In genomic region chr9:89843074-89843473, GRCh38 we compare ENCODE assay signal across 17 cellular contexts.
A peak's percentile ranks its signal among the peaks of the same experiment; 100 is the strongest.
DNase-seq lines count a peak whose midpoint lies in the region; ATAC-seq, FAIRE-seq and TF ChIP-seq lines count a peak whose summit lies in the region.
"Had no signal": no experiment of that assay in that cellular context is flagged by ENCODE, and none has a peak within 500 bp of the region (broad histone marks: within the 10 kb centered on the region; RNA-seq: fewer than 3 reads in every experiment).

No MANE protein-coding gene starts in this region.

- WGBS in liver: 81% methylated on average over 5 of the region's 5 CpGs
- 50% methylated on average over 5 of the region's 5 CpGs for WGBS in HepG2 (ENCODE audit: low lambda C conversion rate)
- 46% methylated on average over 5 of the region's 5 CpGs for WGBS in right lobe of liver (ENCODE audit: insufficient coverage, low coverage, low lambda C conversion rate, missing lambda C conversion rate)

- no peak for FAIRE-seq in HepG2 (lab: Jason Lieb, UNC)

- H3K79me2 ChIP-seq in HepG2 (ENCODE audit: insufficient read depth, low read length): no peaks in the 10 kb centered on the region

- H3K9me3 Mint-ChIP-seq in neural crest cell: peaks cover 3% of the 10 kb centered on the region
- H3K9me3 Mint-ChIP-seq: CD14-positive monocyte; CD4-positive, alpha-beta memory T cell had no signal

- no peaks in the 10 kb centered on the region for H3K36me3 Mint-ChIP-seq in neural crest cell (ENCODE audit: low read depth)
- H3K36me3 Mint-ChIP-seq: CD14-positive monocyte; CD4-positive, alpha-beta memory T cell had no signal

- BruUV-seq in HepG2 (replicated peaks; lab: Mats Ljungman, UMichigan): no TSS peak

- CTCF ChIA-PET in HepG2 (lab: Yijun Ruan, JAX; ENCODE audit: low intra/inter-chr PET ratio, low total read pairs): no interaction called here

- H3K27ac ChIP-seq in liver (ENCODE audit: low read depth in 1 of 2, low read length in 2 of 2) (peak overlapping the region; percentile 21 to 39), HepG2 (ENCODE audit: extremely low read length, insufficient read depth, low read length) (no peak overlapping the region), right lobe of liver (peak overlapping the region in 2 of 3 donors; percentile 77 to 82)
- H3K27ac ChIP-seq: BLaER1, HL-60 had no signal

- peaks cover 9% of the 10 kb centered on the region for H3K4me1 Mint-ChIP-seq in neural crest cell
- H3K4me1 Mint-ChIP-seq: CD4-positive, alpha-beta memory T cell had no signal

- TF ChIP-seq CTCF in liver (IDR thresholded peaks at IDR 0.05; ENCODE audit: low read depth, low read length, missing input control) (no peak), HepG2 (CRISPR knock-in tag; IDR thresholded peaks at IDR 0.05) (no peak), right lobe of liver (IDR thresholded peaks at IDR 0.05) (no peak), neural crest cell (conservative IDR thresholded peaks at IDR 0.05) (no peak), GM13976 (IDR thresholded peaks at IDR 0.05; ENCODE audit: borderline replicate concordance, control extremely low read depth, extremely low read depth, insufficient read depth, missing control alignments) (no peak)

- no peak overlapping the region for H3K9ac ChIP-seq in liver (ENCODE audit: low read depth in 1 of 2, low read length in 2 of 2)
- H3K9ac ChIP-seq in HepG2 (ENCODE audit: insufficient read depth, low read depth, low read length): no peak overlapping the region
- H3K9ac ChIP-seq: BLaER1 had no signal

- H3K4me3 ChIP-seq in liver (ENCODE audit: low read depth in 1 of 3, low read length in 3 of 3): no peak overlapping the region
- no peak overlapping the region for H3K4me3 ChIP-seq in HepG2 (replicated peaks in 1 of 3; ENCODE audit: insufficient read depth in 1 of 3, low read depth in 2 of 3, low read length in 3 of 3)
- H3K4me3 ChIP-seq in right lobe of liver: no peak overlapping the region
- H3K4me3 ChIP-seq: BLaER1, HAP-1 had no signal

- intact Hi-C loops in HepG2 (cut with micrococcal nuclease; ENCODE audit: unreplicated experiment): no loop called here
- intact Hi-C loops in right lobe of liver (cut with DNase I): no loop called here

- ATAC-seq in HepG2 (no peak), right lobe of liver (peak; percentile 52 to 76 (median 64)), GM19351 (IDR thresholded peaks at IDR 0.05; ENCODE audit: unreplicated experiment) (no peak)

- H3K36me3 ChIP-seq in liver (ENCODE audit: control insufficient read depth in 4 of 4, insufficient read depth in 3 of 4, low read depth in 1 of 4, low read length in 3 of 4) (no peaks in the 10 kb centered on the region), HepG2 (replicated peaks in 1 of 2; ENCODE audit: control insufficient read depth in 1 of 2, insufficient read depth in 2 of 2, low read length in 2 of 2) (no peaks in the 10 kb centered on the region), right lobe of liver (no peaks in the 10 kb centered on the region)
- H3K36me3 ChIP-seq: BLaER1, HAP-1 had no signal

- no peaks in the 10 kb centered on the region for H4K20me1 ChIP-seq in HepG2 (ENCODE audit: insufficient read depth, low read length)
- H4K20me1 ChIP-seq: BLaER1 had no signal

- DNase-seq in HepG2 (ENCODE audit: low spot score) (no peak), right lobe of liver (no peak), neural crest cell (ENCODE audit: low read depth, low spot score) (no peak), GM13976 (ENCODE audit: low spot score) (no peak), germinal center (ENCODE audit: low spot score) (no peak), kidney tubule cell (ENCODE audit: low spot score) (no peak)
- DNase-seq: 8988T; Calu3; CD4-positive, alpha-beta memory T cell; DMS79 treated with DMSO at 0.1 percent for 48 hours; GF-D8 had no signal

- H3K27me3 ChIP-seq in liver (ENCODE audit: control insufficient read depth in 4 of 4, insufficient read depth in 4 of 4, low read length in 3 of 4) (no peaks in the 10 kb centered on the region), HepG2 (ENCODE audit: control insufficient read depth in 1 of 2, insufficient read depth in 2 of 2, low read length in 2 of 2) (peaks cover 1 to 18% of the 10 kb centered on the region in 2 experiments; a peak in 2 of 5 replicates), right lobe of liver (no peaks in the 10 kb centered on the region)
- H3K27me3 ChIP-seq: BLaER1 had no signal

- TF ChIP-seq POLR2A in HepG2 (IDR thresholded peaks at IDR 0.05; ENCODE audit: insufficient read depth in 1 of 2, low read depth in 2 of 2, low read length in 2 of 2): no peak
- no peak for TF ChIP-seq POLR2A in right lobe of liver (IDR thresholded peaks at IDR 0.05)

- POLR2A ChIA-PET in HepG2 (lab: Yijun Ruan, JAX): no interaction called here

- peak overlapping the region; percentile 1 for H3K27ac Mint-ChIP-seq in neural crest cell (ENCODE audit: unreplicated experiment)
- H3K27ac Mint-ChIP-seq: CD4-positive, alpha-beta memory T cell had no signal

- H3K4me2 ChIP-seq in HepG2 (ENCODE audit: low read depth, low read length): no peak overlapping the region
- H3K4me2 ChIP-seq: BLaER1 had no signal

- H3K27me3 Mint-ChIP-seq in neural crest cell (ENCODE audit: low read depth): no peaks in the 10 kb centered on the region

- peaks cover 5 to 22% (median 9%) of the 10 kb centered on the region in 4 donors for H3K4me1 ChIP-seq in liver (ENCODE audit: control insufficient read depth in 4 of 4, insufficient read depth in 4 of 4, low read length in 3 of 4)
- no peaks in the 10 kb centered on the region for H3K4me1 ChIP-seq in HepG2 (ENCODE audit: insufficient read depth, low read length)
- peaks cover 0 to 33% (median 8%) of the 10 kb centered on the region in 4 donors for H3K4me1 ChIP-seq in right lobe of liver
- H3K4me1 ChIP-seq: BLaER1, HAP-1 had no signal

- no peak overlapping the region for H3K4me3 Mint-ChIP-seq in neural crest cell
- H3K4me3 Mint-ChIP-seq: CD14-positive monocyte; CD4-positive, alpha-beta memory T cell had no signal

- no peak overlapping the region for H2AFZ ChIP-seq in HepG2 (ENCODE audit: low read length)

- no peak for TF ChIP-seq EP300 in HepG2 (IDR thresholded peaks at IDR 0.05; ENCODE audit: low read depth in 2 of 2, low read length in 2 of 2)
- TF ChIP-seq EP300 in HepG2 (CRISPR knock-in tag; IDR thresholded peaks at IDR 0.05; ENCODE audit: borderline replicate concordance): no peak

- H3K9me3 ChIP-seq in liver (ENCODE audit: control insufficient read depth in 4 of 4, low read length in 3 of 4) (no peaks in the 10 kb centered on the region), HepG2 (ENCODE audit: low read length) (no peaks in the 10 kb centered on the region), right lobe of liver (no peaks in the 10 kb centered on the region)
- H3K9me3 ChIP-seq: BLaER1, HAP-1 had no signal

- TF ChIP-seq RAD21 in liver (IDR thresholded peaks at IDR 0.05) (no peak), HepG2 (CRISPR knock-in tag; IDR thresholded peaks at IDR 0.05) (no peak)

- in situ Hi-C loops in HepG2 (cut with HindIII; ENCODE audit: extremely low pct_ligation_motif_present, low pct_unique_long_range_greater_than_20kb): no loop called here
- in situ Hi-C loops in GM13976 (cut with MboI; ENCODE audit: low sequenced_read_pairs, unreplicated experiment): no loop called here

TF ChIP-seq in liver, 16 proteins besides CTCF, POLR2A, EP300 and RAD21:
- TF ChIP-seq HNF4G (IDR thresholded peaks at IDR 0.05) (no peak), HNF4A (conservative IDR thresholded peaks at IDR 0.05) (peak in 1 of 2 donors; percentile 16)

TF ChIP-seq in HepG2, 621 proteins besides CTCF, POLR2A, EP300 and RAD21:
- no peak for TF ChIP-seq REPIN1 (CRISPR knock-in tag; IDR thresholded peaks at IDR 0.05; ENCODE audit: borderline replicate concordance, low read depth)
- TF ChIP-seq PATZ1 (CRISPR knock-in tag; IDR thresholded peaks at IDR 0.05): no peak
- no peak for TF ChIP-seq ZBTB21 (CRISPR knock-in tag; IDR thresholded peaks at IDR 0.05)
- TF ChIP-seq HNRNPK (IDR thresholded peaks at IDR 0.05; ENCODE audit: low read depth, low read length, poor library complexity, severe bottlenecking): no peak
- no peak for TF ChIP-seq NAIF1 (CRISPR knock-in tag; IDR thresholded peaks at IDR 0.05; ENCODE audit: borderline replicate concordance)
- TF ChIP-seq YY1 (IDR thresholded peaks at IDR 0.05; ENCODE audit: insufficient read depth, insufficient replicate concordance, low read depth, low read length): no peak
- TF ChIP-seq KLF9 (CRISPR knock-in tag; IDR thresholded peaks at IDR 0.05; ENCODE audit: low read depth): no peak
- TF ChIP-seq ETS1 (CRISPR knock-in tag; IDR thresholded peaks at IDR 0.05): no peak
- no peak for TF ChIP-seq RBM22 (optimal IDR thresholded peaks at IDR 0.05; ENCODE audit: low read length)
- no peak for TF ChIP-seq AKAP8 (CRISPR knock-in tag; IDR thresholded peaks at IDR 0.05)
- no peak for TF ChIP-seq PAX8 (CRISPR knock-in tag; IDR thresholded peaks at IDR 0.05; ENCODE audit: borderline replicate concordance)

Comparison
In these comparisons a context has a peak if more than half of its experiments do, and no peak if none do; other contexts are left out.
1. ATAC-seq: peak in right lobe of liver (4 of 4); none in HepG2 (single experiment) and GM19351 (single experiment).